Comparison of ENCODE assay signal across 24 cellular contexts in the genomic region with DNA sequence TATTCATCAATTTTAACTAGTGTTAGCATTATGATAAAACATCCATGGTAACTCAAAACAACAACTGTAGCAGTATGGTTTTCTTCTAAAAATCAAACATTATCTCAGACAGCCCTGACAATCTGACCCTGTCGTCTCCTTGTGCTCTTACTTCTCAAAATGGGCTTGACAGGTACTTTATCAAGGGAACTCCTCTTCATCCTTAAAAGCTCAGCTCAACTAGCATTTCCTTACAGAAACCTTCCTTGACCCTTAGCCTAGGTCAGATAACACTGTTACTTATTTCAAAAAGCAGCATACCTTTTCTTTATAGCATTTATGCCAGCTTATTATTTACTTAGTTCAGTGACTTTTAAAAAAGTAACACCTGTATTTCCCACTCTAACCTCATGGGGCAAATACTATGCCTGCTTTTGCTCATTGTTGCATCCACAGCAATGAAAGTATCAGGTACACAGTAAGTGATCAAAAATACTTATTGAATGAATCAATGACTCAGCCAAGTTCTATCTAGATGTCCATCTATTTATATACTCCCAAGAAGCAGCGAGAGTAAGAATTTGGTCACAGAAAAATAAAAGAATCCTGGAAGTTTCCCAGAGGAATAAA. TPM values are rescaled to one million over a fixed set of nuclear protein-coding genes. Genes with fewer than 3 reads are reported as not detected.
DNase-seq lines count a peak whose midpoint lies in the region; ATAC-seq, FAIRE-seq and TF ChIP-seq lines count a peak whose summit lies in the region.
"Had no signal": no experiment of that assay in that cellular context is flagged by ENCODE, and none has a peak within 500 bp of the region (broad histone marks: within the 10 kb centered on the region; RNA-seq: fewer than 3 reads in every experiment).

No MANE protein-coding gene starts in this region.

- no peak for TF ChIP-seq RAD21 in K562 (CRISPR knock-in tag; conservative IDR thresholded peaks at IDR 0.05 in 1 of 2, IDR thresholded peaks at IDR 0.05 in 1 of 2)

- ATAC-seq in K562 (peak; percentile 49; the same call in 2 of the 3 replicates), foreskin keratinocyte (peak; percentile 51)
- no peak for ATAC-seq in effector memory CD8-positive, alpha-beta T cell (replicated peaks)

- H3K36me3 Mint-ChIP-seq in effector memory CD8-positive, alpha-beta T cell (ENCODE audit: insufficient read depth) = no peaks in the 10 kb centered on the region
- H3K36me3 Mint-ChIP-seq: CD8-positive, alpha-beta memory T cell had no signal

- H4K20me1 ChIP-seq in K562 (replicated peaks; ENCODE audit: control insufficient read depth, insufficient read depth, low read length) = no peaks in the 10 kb centered on the region
- H4K20me1 ChIP-seq: BLaER1 treated with 17β-estradiol and CSF1 and Interleukin-3, amounts not matched to agents 10 nM and 100 nM had no signal

- no peak for TF ChIP-seq POLR2A in K562 (conservative IDR thresholded peaks at IDR 0.05)
- TF ChIP-seq POLR2A in tibial nerve (IDR thresholded peaks at IDR 0.05) = no peak

- no peak overlapping the region for H3K4me2 ChIP-seq in K562 (ENCODE audit: insufficient read depth, low read length)
- H3K4me2 ChIP-seq: BLaER1 treated with 17β-estradiol and CSF1 and Interleukin-3, amounts not matched to agents 10 nM and 100 nM had no signal

- in situ Hi-C loops in K562 (cut with MboI) = no loop called here

- intact Hi-C loops in left ventricle myocardium inferior (cut with micrococcal nuclease) (no loop called here), K562 (cut with micrococcal nuclease) (no loop called here)

- H3K9ac ChIP-seq in K562 (ENCODE audit: insufficient read depth in 1 of 2, low read depth in 2 of 2, low read length in 2 of 2) = no peak overlapping the region
- H3K9ac ChIP-seq: BLaER1 treated with 17β-estradiol and CSF1 and Interleukin-3, amounts not matched to agents 10 nM and 100 nM had no signal

- H3K4me3 ChIP-seq in cardiac muscle cell = no peak overlapping the region
- no peak overlapping the region for H3K4me3 ChIP-seq in left ventricle myocardium inferior
- H3K4me3 ChIP-seq in K562 = no peak overlapping the region
- H3K4me3 ChIP-seq in tibial nerve = no peak overlapping the region
- H3K4me3 ChIP-seq: BLaER1 treated with 17β-estradiol and CSF1 and Interleukin-3, amounts not matched to agents 10 nM and 100 nM; HAP-1; SK-N-MC had no signal

- CTCF ChIA-PET in K562 (lab: Yijun Ruan, JAX; ENCODE audit: low intra/inter-chr PET ratio) = interaction anchor here (0.9 kb wide), 1 partner anchor 23 kb away, joined by 3 read pairs; no protein-coding TSS in a partner anchor

- 28% methylated on average over 2 of the region's 2 CpGs for WGBS in K562 (ENCODE audit: insufficient coverage, low coverage, missing lambda C conversion rate)
- 50 to 63% methylated on average over 2 of the region's 2 CpGs for WGBS in tibial nerve, 2 donors

- H3K4me3 Mint-ChIP-seq in effector memory CD8-positive, alpha-beta T cell = no peak overlapping the region
- H3K4me3 Mint-ChIP-seq: CD8-positive, alpha-beta memory T cell had no signal

- no peak for TF ChIP-seq EP300 in K562 (IDR thresholded peaks at IDR 0.05; ENCODE audit: low read length)
- no peak for TF ChIP-seq EP300 in tibial nerve (IDR thresholded peaks at IDR 0.05)

- peak overlapping the region; percentile 79 for H3K27ac ChIP-seq in cardiac muscle cell
- no peak overlapping the region for H3K27ac ChIP-seq in left ventricle myocardium inferior (replicated peaks)
- H3K27ac ChIP-seq in K562 (ENCODE audit: extremely low read depth, low read depth, low read length) = no peak overlapping the region
- H3K27ac ChIP-seq in foreskin keratinocyte = no peak overlapping the region
- no peak overlapping the region for H3K27ac ChIP-seq in tibial nerve
- H3K27ac ChIP-seq: BLaER1 treated with 17β-estradiol and CSF1 and Interleukin-3, amounts not matched to agents 10 nM and 100 nM; SK-N-MC had no signal

- no peak overlapping the region for H3K27ac Mint-ChIP-seq in effector memory CD8-positive, alpha-beta T cell
- H3K27ac Mint-ChIP-seq: CD8-positive, alpha-beta memory T cell had no signal

- BruUV-seq in K562 (replicated peaks; lab: Mats Ljungman, UMichigan) = no TSS peak

- FAIRE-seq in K562 (lab: Jason Lieb, UNC) = peak; percentile 32
- FAIRE-seq: HTR-8/SVneo had no signal

- no peaks in the 10 kb centered on the region for H3K9me3 Mint-ChIP-seq in effector memory CD8-positive, alpha-beta T cell
- H3K9me3 Mint-ChIP-seq: CD8-positive, alpha-beta memory T cell had no signal

- H3K9me3 ChIP-seq in cardiac muscle cell (ENCODE audit: low read depth) (no peaks in the 10 kb centered on the region), left ventricle myocardium inferior (replicated peaks) (no peaks in the 10 kb centered on the region), K562 (replicated peaks; ENCODE audit: control insufficient read depth, insufficient read depth, low read depth, low read length) (no peaks in the 10 kb centered on the region), tibial nerve (no peaks in the 10 kb centered on the region)
- H3K9me3 ChIP-seq: BLaER1 treated with 17β-estradiol and CSF1 and Interleukin-3, amounts not matched to agents 10 nM and 100 nM; HAP-1 had no signal

- POLR2A ChIA-PET in K562 (lab: Yijun Ruan, JAX) = no interaction called here

- H3K27me3 Mint-ChIP-seq in effector memory CD8-positive, alpha-beta T cell = no peaks in the 10 kb centered on the region
- H3K27me3 Mint-ChIP-seq: CD8-positive, alpha-beta memory T cell had no signal

- H3K27me3 ChIP-seq in cardiac muscle cell (no peaks in the 10 kb centered on the region), left ventricle myocardium inferior (ENCODE audit: low read depth) (no peaks in the 10 kb centered on the region), K562 (ENCODE audit: control insufficient read depth in 2 of 2, insufficient read depth in 2 of 2, low read length in 2 of 2) (no peaks in the 10 kb centered on the region), foreskin keratinocyte (no peaks in the 10 kb centered on the region), tibial nerve (no peaks in the 10 kb centered on the region)
- H3K27me3 ChIP-seq: BLaER1 treated with 17β-estradiol and CSF1 and Interleukin-3, amounts not matched to agents 10 nM and 100 nM had no signal

- no peaks in the 10 kb centered on the region for H3K9me1 ChIP-seq in K562 (ENCODE audit: control insufficient read depth, insufficient read depth, low read length)

- H3K4me1 ChIP-seq in cardiac muscle cell (ENCODE audit: low read depth) (peaks cover 28% of the 10 kb centered on the region), left ventricle myocardium inferior (peaks cover 8% of the 10 kb centered on the region), K562 (replicated peaks in 1 of 2; ENCODE audit: control insufficient read depth in 2 of 2, insufficient read depth in 2 of 2, low read length in 2 of 2) (no peaks in the 10 kb centered on the region), foreskin keratinocyte (no peaks in the 10 kb centered on the region), tibial nerve (peaks cover 0 to 9% (median 0%) of the 10 kb centered on the region in 4 donors)
- H3K4me1 ChIP-seq: BLaER1 treated with 17β-estradiol and CSF1 and Interleukin-3, amounts not matched to agents 10 nM and 100 nM; HAP-1 had no signal

- H3K79me2 ChIP-seq in K562 (ENCODE audit: control insufficient read depth, insufficient read depth, low read length) = peaks cover 6% of the 10 kb centered on the region; the same call in 1 of the 3 replicates

- no peak for TF ChIP-seq CTCF in cardiac muscle cell (IDR thresholded peaks at IDR 0.05; ENCODE audit: low read depth, low read length)
- TF ChIP-seq CTCF in left ventricle myocardium inferior (IDR thresholded peaks at IDR 0.05; ENCODE audit: borderline replicate concordance) = no peak
- no peak for TF ChIP-seq CTCF in K562 (IDR thresholded peaks at IDR 0.05 in 2 of 3, conservative IDR thresholded peaks at IDR 0.05 in 1 of 3; ENCODE audit: insufficient read depth in 2 of 3, low read depth in 1 of 3, low read length in 3 of 3)
- peak; percentile 19 for TF ChIP-seq CTCF in foreskin keratinocyte (conservative IDR thresholded peaks at IDR 0.05)
- no peak for TF ChIP-seq CTCF in tibial nerve (IDR thresholded peaks at IDR 0.05)

- DNase-seq in cardiac muscle cell (ENCODE audit: low read depth in 1 of 2, low spot score in 1 of 2) (no peak), left ventricle myocardium inferior (no peak), K562 (ENCODE audit: extremely low read depth in 1 of 4, low spot score in 3 of 4) (no peak), foreskin keratinocyte (no peak), occipital lobe (lab: John Stamatoyannopoulos, UW) (no peak), tibial nerve (ENCODE audit: low spot score in 2 of 2) (no peak)
- no peak for DNase-seq in effector memory CD8-positive, alpha-beta T cell
- no peak for DNase-seq in activated effector memory CD4-positive, alpha-beta T cell treated with anti-CD3 and anti-CD28 coated beads, Interleukin-2, amount 50 U/mL, for 16 hours
- DNase-seq: CD8-positive, alpha-beta memory T cell; DMS79; IMR-90; Kasumi-1; MM.1S; NCI-H1092; NCI-H146; NCI-H2029 treated with DMSO at 0.1 percent for 48 hours; NCI-H2171 treated with DMSO at 0.1 percent for 48 hours; NCI-H510A; NCI-H774; SHP77 had no signal

- H3K4me1 Mint-ChIP-seq in effector memory CD8-positive, alpha-beta T cell (ENCODE audit: low read depth in 2 of 2) = no peaks in the 10 kb centered on the region
- H3K4me1 Mint-ChIP-seq: CD8-positive, alpha-beta memory T cell had no signal

- H3K36me3 ChIP-seq in cardiac muscle cell (no peaks in the 10 kb centered on the region), left ventricle myocardium inferior (no peaks in the 10 kb centered on the region), K562 (ENCODE audit: control insufficient read depth, insufficient read depth, low read length) (peaks cover 21% of the 10 kb centered on the region; the same call in 2 of the 3 replicates), tibial nerve (no peaks in the 10 kb centered on the region)
- H3K36me3 ChIP-seq: BLaER1 treated with 17β-estradiol and CSF1 and Interleukin-3, amounts not matched to agents 10 nM and 100 nM; HAP-1 had no signal

- no peak overlapping the region for H2AFZ ChIP-seq in K562 (ENCODE audit: low read depth, low read length)

RNA-seq across cellular contexts. Expression of a gene that starts 41.9 kb away (rescaled TPM):
- 11.4 and 14.7 TPM in 2 replicates for total RNA-seq in cardiac muscle cell
- polyA plus RNA-seq in cardiac muscle cell = 1.2 and 3.3 TPM in 2 replicates
- 0.60 TPM for total RNA-seq in left ventricle myocardium inferior
- 40.0 and 55.6 TPM in 2 replicates for total RNA-seq in K562 (2011; cell fraction: chromatin; rRNA removed; ENCODE audit: low replicate concordance)
- 24.3 and 30.0 TPM in 2 replicates for total RNA-seq in K562 (2011; cell fraction: nucleolus; rRNA removed)
- 40.3 and 49.6 TPM in 2 replicates for total RNA-seq in K562 (2011; cell fraction: nucleoplasm; rRNA removed)
- 10.3 and 11.1 TPM in 2 replicates for total RNA-seq in K562 (2014; rRNA removed)
- 17.7 and 19.1 TPM in 2 replicates for total RNA-seq in K562 (2014; rRNA removed; fragmentation: Illumina TruSeq; extraction: Trizol)
- 17.0 and 17.2 TPM in 2 replicates for total RNA-seq in K562 (2015; rRNA removed; fragmentation: Illumina TruSeq; extraction: Trizol)
- 15.8 and 18.0 TPM in 2 replicates for total RNA-seq in K562 (2021)
- polyA plus RNA-seq in K562 (2011; rRNA removed) = 11.2 and 14.4 TPM in 2 replicates
- 6.2 and 7.6 TPM in 2 replicates for polyA plus RNA-seq in K562 (2011; cell fraction: cytosol; rRNA removed)
- polyA plus RNA-seq in K562 (2011; cell fraction: nucleus; rRNA removed) = 24.0 and 32.4 TPM in 2 replicates
- polyA plus RNA-seq in K562 (2012) = 9.4 and 10.8 TPM in 2 replicates
- polyA plus RNA-seq in K562 (2014; fragmentation: Illumina TruSeq; extraction: Trizol) = 12.0 and 12.1 TPM in 2 replicates
- 1 to 10 TPM; 4.0 to 4.6 TPM for polyA plus RNA-seq in K562 (2014; fragmentation: Nextera tagmentation; extraction: Ambion mirVana)
- 8.0 and 9.3 TPM in 2 replicates for polyA plus RNA-seq in K562 (2014; rRNA removed)
- polyA minus RNA-seq in K562 (2011; rRNA and poly(A)+ RNA removed) = 49.8 and 56.4 TPM in 2 replicates
- polyA minus RNA-seq in K562 (2011; cell fraction: cytosol; rRNA and poly(A)+ RNA removed) = 12.0 and 18.0 TPM in 2 replicates
- polyA minus RNA-seq in K562 (2011; cell fraction: nucleus; rRNA and poly(A)+ RNA removed) = 43.1 and 59.1 TPM in 2 replicates
- total RNA-seq in foreskin keratinocyte = 0.27 and 0.49 TPM in 2 replicates
- polyA plus RNA-seq in foreskin keratinocyte = 0.04 and 0.09 TPM in 2 replicates
- total RNA-seq in occipital lobe = 21.5 TPM
- total RNA-seq in tibial nerve = 1 to 10 TPM; 1.7 to 4.3 (median 2.4) TPM
- total RNA-seq: CD8-positive, alpha-beta memory T cell had no signal
- polyA plus RNA-seq: CD8-positive, alpha-beta memory T cell had no signal
